1 cellular context compared by ENCODE assay signal in the genomic region with DNA sequence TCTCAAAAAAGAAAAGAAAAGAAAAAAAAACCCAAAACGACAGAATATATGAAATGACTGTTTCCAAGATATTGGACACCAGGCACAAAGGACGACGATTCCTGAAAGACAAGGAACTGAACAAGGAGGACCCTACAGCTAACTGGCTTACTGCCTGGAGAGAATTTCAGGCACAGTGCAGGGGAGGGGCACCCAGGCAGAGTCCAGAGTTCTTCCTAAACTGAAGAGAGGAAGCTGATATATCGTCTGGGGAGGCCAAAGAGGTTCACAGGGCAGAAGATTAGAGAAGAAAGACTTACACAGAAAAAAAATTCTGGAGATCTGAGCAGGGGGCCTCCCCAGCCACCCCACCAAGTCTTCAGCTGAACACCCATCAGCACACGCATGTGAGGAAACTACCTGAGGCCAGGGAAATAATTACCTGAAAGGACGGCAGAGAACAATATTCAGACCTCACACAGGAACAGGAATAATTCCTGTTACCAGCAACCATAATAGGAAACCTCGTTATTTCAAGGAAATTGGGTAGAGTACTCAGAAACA.
TF ChIP-seq lines count a peak whose summit lies in the region.

No MANE protein-coding gene starts in this region.

TF ChIP-seq in K562, 482 proteins besides CTCF, POLR2A, EP300 and RAD21:
- TF ChIP-seq PHF20 (IDR thresholded peaks at IDR 0.05; ENCODE audit: partially characterized antibody) = no peak
- no peak for TF ChIP-seq JUND (IDR thresholded peaks at IDR 0.05; ENCODE audit: borderline replicate concordance, low read depth, low read length)
- TF ChIP-seq JUND (tag; IDR thresholded peaks at IDR 0.05; ENCODE audit: borderline replicate concordance, low read depth, low read length) = no peak
- no peak for TF ChIP-seq CREB1 (IDR thresholded peaks at IDR 0.05)
- TF ChIP-seq CREB1 (CRISPR knock-in tag; IDR thresholded peaks at IDR 0.05) = no peak
- TF ChIP-seq, protein P1, sequence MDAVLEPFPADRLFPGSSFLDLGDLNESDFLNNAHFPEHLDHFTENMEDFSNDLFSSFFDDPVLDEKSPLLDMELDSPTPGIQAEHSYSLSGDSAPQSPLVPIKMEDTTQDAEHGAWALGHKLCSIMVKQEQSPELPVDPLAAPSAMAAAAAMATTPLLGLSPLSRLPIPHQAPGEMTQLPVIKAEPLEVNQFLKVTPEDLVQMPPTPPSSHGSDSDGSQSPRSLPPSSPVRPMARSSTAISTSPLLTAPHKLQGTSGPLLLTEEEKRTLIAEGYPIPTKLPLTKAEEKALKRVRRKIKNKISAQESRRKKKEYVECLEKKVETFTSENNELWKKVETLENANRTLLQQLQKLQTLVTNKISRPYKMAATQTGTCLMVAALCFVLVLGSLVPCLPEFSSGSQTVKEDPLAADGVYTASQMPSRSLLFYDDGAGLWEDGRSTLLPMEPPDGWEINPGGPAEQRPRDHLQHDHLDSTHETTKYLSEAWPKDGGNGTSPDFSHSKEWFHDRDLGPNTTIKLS (IDR thresholded peaks at IDR 0.05; ENCODE audit: borderline replicate concordance, low read depth) = no peak
- no peak for TF ChIP-seq GATA2 (CRISPR knock-in tag; IDR thresholded peaks at IDR 0.05)
- TF ChIP-seq HDGF (IDR thresholded peaks at IDR 0.05) = peak; percentile 18; the same call in 1 of the 2 replicates
- TF ChIP-seq, protein P2, sequence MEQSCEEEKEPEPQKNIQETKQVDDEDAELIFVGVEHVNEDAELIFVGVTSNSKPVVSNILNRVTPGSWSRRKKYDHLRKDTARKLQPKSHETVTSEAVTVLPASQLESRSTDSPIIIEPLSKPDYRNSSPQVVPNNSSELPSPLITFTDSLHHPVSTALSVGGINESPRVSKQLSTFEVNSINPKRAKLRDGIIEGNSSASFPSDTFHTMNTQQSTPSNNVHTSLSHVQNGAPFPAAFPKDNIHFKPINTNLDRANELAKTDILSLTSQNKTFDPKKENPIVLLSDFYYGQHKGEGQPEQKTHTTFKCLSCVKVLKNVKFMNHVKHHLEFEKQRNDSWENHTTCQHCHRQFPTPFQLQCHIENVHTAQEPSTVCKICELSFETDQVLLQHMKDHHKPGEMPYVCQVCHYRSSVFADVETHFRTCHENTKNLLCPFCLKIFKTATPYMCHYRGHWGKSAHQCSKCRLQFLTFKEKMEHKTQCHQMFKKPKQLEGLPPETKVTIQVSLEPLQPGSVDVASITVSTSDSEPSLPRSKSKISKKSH (CRISPR knock-in tag; IDR thresholded peaks at IDR 0.05) = no peak
- TF ChIP-seq, protein P3, sequence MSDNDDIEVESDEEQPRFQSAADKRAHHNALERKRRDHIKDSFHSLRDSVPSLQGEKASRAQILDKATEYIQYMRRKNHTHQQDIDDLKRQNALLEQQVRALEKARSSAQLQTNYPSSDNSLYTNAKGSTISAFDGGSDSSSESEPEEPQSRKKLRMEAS (CRISPR knock-in tag; IDR thresholded peaks at IDR 0.05) = no peak
- 0 out of 2 replicates have a peak, but pooled peaks have one; percentile 9 for TF ChIP-seq LARP7 (IDR thresholded peaks at IDR 0.05)
- TF ChIP-seq, protein P4, sequence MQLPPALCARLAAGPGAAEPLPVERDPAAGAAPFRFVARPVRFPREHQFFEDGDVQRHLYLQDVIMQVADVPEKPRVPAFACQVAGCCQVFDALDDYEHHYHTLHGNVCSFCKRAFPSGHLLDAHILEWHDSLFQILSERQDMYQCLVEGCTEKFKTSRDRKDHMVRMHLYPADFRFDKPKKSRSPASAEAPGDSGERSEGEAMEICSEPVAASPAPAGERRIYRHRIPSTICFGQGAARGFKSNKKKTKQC (CRISPR knock-in tag; IDR thresholded peaks at IDR 0.05) = no peak
- no peak for TF ChIP-seq SMARCC2 (IDR thresholded peaks at IDR 0.05; ENCODE audit: low read depth)
- TF ChIP-seq SMARCE1 (IDR thresholded peaks at IDR 0.05) = no peak
- 0 out of 2 replicates have a peak, but pooled peaks have one; percentile 18 for TF ChIP-seq PHB2 (IDR thresholded peaks at IDR 0.05; ENCODE audit: low read depth)
- TF ChIP-seq ZC3H8 (IDR thresholded peaks at IDR 0.05) = no peak
- peak; percentile 49; the same call in 1 of the 2 replicates for TF ChIP-seq SPI1 (IDR thresholded peaks at IDR 0.05; ENCODE audit: borderline replicate concordance, low read depth, low read length)
- TF ChIP-seq NR2F6 (CRISPR knock-in tag; IDR thresholded peaks at IDR 0.05) = no peak
- 0 out of 2 replicates have a peak, but pooled peaks have one; percentile 40 for TF ChIP-seq GTF2E2 (tag; IDR thresholded peaks at IDR 0.05)
- TF ChIP-seq CEBPB (tag; IDR thresholded peaks at IDR 0.05) = no peak
- TF ChIP-seq, protein P5, sequence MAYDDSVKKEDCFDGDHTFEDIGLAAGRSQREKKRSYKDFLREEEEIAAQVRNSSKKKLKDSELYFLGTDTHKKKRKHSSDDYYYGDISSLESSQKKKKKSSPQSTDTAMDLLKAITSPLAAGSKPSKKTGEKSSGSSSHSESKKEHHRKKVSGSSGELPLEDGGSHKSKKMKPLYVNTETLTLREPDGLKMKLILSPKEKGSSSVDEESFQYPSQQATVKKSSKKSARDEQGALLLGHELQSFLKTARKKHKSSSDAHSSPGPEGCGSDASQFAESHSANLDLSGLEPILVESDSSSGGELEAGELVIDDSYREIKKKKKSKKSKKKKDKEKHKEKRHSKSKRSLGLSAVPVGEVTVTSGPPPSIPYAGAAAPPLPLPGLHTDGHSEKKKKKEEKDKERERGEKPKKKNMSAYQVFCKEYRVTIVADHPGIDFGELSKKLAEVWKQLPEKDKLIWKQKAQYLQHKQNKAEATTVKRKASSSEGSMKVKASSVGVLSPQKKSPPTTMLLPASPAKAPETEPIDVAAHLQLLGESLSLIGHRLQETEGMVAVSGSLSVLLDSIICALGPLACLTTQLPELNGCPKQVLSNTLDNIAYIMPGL (CRISPR knock-in tag; IDR thresholded peaks at IDR 0.05) = no peak
- 0 out of 2 replicates have a peak, but pooled peaks have one; percentile 23 for TF ChIP-seq SNIP1 (IDR thresholded peaks at IDR 0.05; ENCODE audit: low read depth)
- no peak for TF ChIP-seq ESRRB (CRISPR knock-in tag; IDR thresholded peaks at IDR 0.05; ENCODE audit: borderline replicate concordance)
TF ChIP-seq in K562: peak in this region for 6.
